In genomic region chr1:46991083-46991923, GRCh38 we compare ENCODE assay signal across 10 cellular contexts. TPM values are rescaled to one million over a fixed set of nuclear protein-coding genes. Genes with fewer than 3 reads are reported as not detected.
DNase-seq lines count a peak whose midpoint lies in the region; ATAC-seq and TF ChIP-seq lines count a peak whose summit lies in the region.
"Had no signal": no experiment of that assay in that cellular context is flagged by ENCODE, and none has a peak within 500 bp of the region (broad histone marks: within the 10 kb centered on the region; RNA-seq: fewer than 3 reads in every experiment).

No MANE protein-coding gene starts in this region.

- peaks cover 0 to 17% (median 3%) of the 10 kb centered on the region in 12 donors for H3K9me3 ChIP-seq in heart left ventricle
- no peaks in the 10 kb centered on the region for H3K9me3 ChIP-seq in right cardiac atrium (ENCODE audit: control insufficient read depth, low read length)
- H3K9me3 ChIP-seq in PC-9 (ENCODE audit: insufficient read depth, low read depth), result no peaks in the 10 kb centered on the region
- no peaks in the 10 kb centered on the region for H3K9me3 ChIP-seq in hepatocyte (ENCODE audit: low read depth)
- no peaks in the 10 kb centered on the region for H3K9me3 ChIP-seq in upper lobe of right lung
- H3K9me3 ChIP-seq in gastroesophageal sphincter, result peaks cover 0 to 17% (median 0%) of the 10 kb centered on the region in 3 donors
- H3K9me3 ChIP-seq: BLaER1 had no signal

- H3K27me3 ChIP-seq in heart left ventricle (no peaks in the 10 kb centered on the region), right cardiac atrium (ENCODE audit: control insufficient read depth, insufficient read depth) (no peaks in the 10 kb centered on the region), PC-9 (ENCODE audit: insufficient read depth, low read depth) (no peaks in the 10 kb centered on the region; the same call in 1 of the 2 replicates), hepatocyte (peaks cover 4% of the 10 kb centered on the region), upper lobe of right lung (no peaks in the 10 kb centered on the region), gastroesophageal sphincter (peaks cover 4% of the 10 kb centered on the region)
- H3K27me3 ChIP-seq: BLaER1 had no signal

- BruUV-seq in PC-9 (replicated peaks; lab: Mats Ljungman, UMichigan), result no TSS peak

- H3K4me1 ChIP-seq in heart left ventricle (no peaks in the 10 kb centered on the region), right cardiac atrium (ENCODE audit: control insufficient read depth, insufficient read depth, low read length) (no peaks in the 10 kb centered on the region), PC-9 (replicated peaks; ENCODE audit: insufficient read depth) (no peaks in the 10 kb centered on the region), hepatocyte (ENCODE audit: insufficient read depth) (no peaks in the 10 kb centered on the region), upper lobe of right lung (no peaks in the 10 kb centered on the region), gastroesophageal sphincter (no peaks in the 10 kb centered on the region)
- H3K4me1 ChIP-seq: BLaER1 had no signal

- H3K79me2 ChIP-seq in PC-9 (ENCODE audit: low read depth) (no peaks in the 10 kb centered on the region), hepatocyte (no peaks in the 10 kb centered on the region)

- intact Hi-C loops in heart left ventricle (cut with DNase I) (loop anchor here in 7 of 10 donors (2.0 to 10.0 kb wide), 3 partner anchors 244 to 247 kb away; no protein-coding TSS in a partner anchor), right cardiac atrium (cut with DNase I) (loop anchor here in 2 of 4 donors (10.0 kb wide), 1 partner anchor 247 kb away; no protein-coding TSS in a partner anchor), PC-9 (cut with micrococcal nuclease; ENCODE audit: unreplicated experiment) (loop anchor here (1.0 to 10.0 kb wide), 2 partner anchors 244 to 547 kb away; no protein-coding TSS in a partner anchor), upper lobe of right lung (cut with DNase I) (no loop called here)

- H3K4me3 ChIP-seq in heart left ventricle (no peak overlapping the region), right cardiac atrium (ENCODE audit: low read length) (no peak overlapping the region), PC-9 (no peak overlapping the region), hepatocyte (no peak overlapping the region), upper lobe of right lung (no peak overlapping the region), gastroesophageal sphincter (no peak overlapping the region)
- H3K4me3 ChIP-seq: BLaER1 had no signal

- no peaks in the 10 kb centered on the region for H3F3A ChIP-seq in PC-9 (ENCODE audit: insufficient read depth, low read depth)

- peak in 9 of 12 donors; percentile 12 to 39 (median 24) for TF ChIP-seq CTCF in heart left ventricle (IDR thresholded peaks at IDR 0.05)
- peak; percentile 48 for TF ChIP-seq CTCF in PC-9 (conservative IDR thresholded peaks at IDR 0.05)
- TF ChIP-seq CTCF in hepatocyte (IDR thresholded peaks at IDR 0.05; ENCODE audit: poor library complexity), result peak; percentile 53
- peak; percentile 33 for TF ChIP-seq CTCF in upper lobe of right lung (IDR thresholded peaks at IDR 0.05)
- TF ChIP-seq CTCF in gastroesophageal sphincter (IDR thresholded peaks at IDR 0.05), result no peak

- DNase-seq in heart left ventricle, result no peak
- DNase-seq in right cardiac atrium, result no peak
- DNase-seq in PC-9, result no peak
- DNase-seq in hepatocyte (ENCODE audit: low spot score), result peak; percentile 38
- no peak for DNase-seq in upper lobe of right lung
- DNase-seq in activated T-cell treated with anti-CD3 and anti-CD28 coated beads for 4 hours, result no peak
- DNase-seq: immature natural killer cell had no signal

- 37 to 53% (median 46%) methylated on average over 13 of the region's 13 CpGs for WGBS in heart left ventricle, 4 donors
- WGBS in right cardiac atrium, result 45% methylated on average over 13 of the region's 13 CpGs
- WGBS in hepatocyte (ENCODE audit: low lambda C conversion rate, missing lambda C conversion rate), result 18% methylated on average over 13 of the region's 13 CpGs
- 24 to 26% methylated on average over 5 to 9 of the region's 13 CpGs for WGBS in gastroesophageal sphincter (ENCODE audit: low coverage in 1 of 2), 2 donors

- no peak overlapping the region for H3K4me2 ChIP-seq in PC-9
- H3K4me2 ChIP-seq in hepatocyte, result no peak overlapping the region
- H3K4me2 ChIP-seq: BLaER1 had no signal

- H2AFZ ChIP-seq in PC-9, result no peak overlapping the region
- H2AFZ ChIP-seq in hepatocyte, result no peak overlapping the region

- H4K20me1 ChIP-seq in PC-9 (ENCODE audit: insufficient read depth), result no peaks in the 10 kb centered on the region
- H4K20me1 ChIP-seq in hepatocyte (ENCODE audit: insufficient read depth, poor library complexity, severe bottlenecking), result no peaks in the 10 kb centered on the region
- H4K20me1 ChIP-seq: BLaER1 had no signal

- no peaks in the 10 kb centered on the region for H3K36me3 ChIP-seq in heart left ventricle
- H3K36me3 ChIP-seq in PC-9 (ENCODE audit: low read depth), result no peaks in the 10 kb centered on the region
- no peaks in the 10 kb centered on the region for H3K36me3 ChIP-seq in hepatocyte (replicated peaks; ENCODE audit: insufficient read depth, low read depth)
- H3K36me3 ChIP-seq in upper lobe of right lung, result no peaks in the 10 kb centered on the region
- H3K36me3 ChIP-seq in gastroesophageal sphincter, result no peaks in the 10 kb centered on the region
- H3K36me3 ChIP-seq: BLaER1 had no signal

- CTCF ChIA-PET in PC-9 (lab: Charles Lee), result no interaction called here

- no peak for TF ChIP-seq POLR2A in heart left ventricle (IDR thresholded peaks at IDR 0.05)
- no peak for TF ChIP-seq POLR2A in gastroesophageal sphincter (IDR thresholded peaks at IDR 0.05)

- POLR2A ChIA-PET in PC-9 (lab: Charles Lee; ENCODE audit: unreplicated experiment), result no interaction called here

- TF ChIP-seq EP300 in gastroesophageal sphincter (IDR thresholded peaks at IDR 0.05), result no peak

- H3K27ac ChIP-seq in heart left ventricle (no peak overlapping the region), right cardiac atrium (ENCODE audit: low read length) (no peak overlapping the region), PC-9 (no peak overlapping the region), hepatocyte (no peak overlapping the region), upper lobe of right lung (no peak overlapping the region), gastroesophageal sphincter (no peak overlapping the region)
- H3K27ac ChIP-seq: BLaER1 had no signal

- H3K9me2 ChIP-seq in PC-9 (ENCODE audit: insufficient read depth) (0 out of 2 replicates have a peak, but pooled peaks cover 1% of the 10 kb centered on the region), hepatocyte (replicated peaks; ENCODE audit: insufficient read depth) (no peaks in the 10 kb centered on the region)

- ATAC-seq in heart left ventricle (no peak), right cardiac atrium (no peak), upper lobe of right lung (peak; percentile 69), gastroesophageal sphincter (no peak), GM18907 (IDR thresholded peaks at IDR 0.05; ENCODE audit: unreplicated experiment) (no peak)

RNA-seq across cellular contexts. Expression of gene CYP4X1, which starts 32.2 kb away (rescaled TPM):
- total RNA-seq in heart left ventricle (1 to 10 TPM in 5 of 9 donors, under 1 TPM in 4; 0.81 to 4.2 (median 1.6) TPM), right cardiac atrium (1 to 10 TPM; 3.2 to 8.7 (median 4.3) TPM), PC-9 (2021) (not detected in 2 replicates), hepatocyte (0.97 and 1.7 TPM in 2 replicates), upper lobe of right lung (6.8 TPM), gastroesophageal sphincter (1 to 10 TPM; 3.1 to 8.4 (median 4.5) TPM)
- polyA plus RNA-seq in heart left ventricle (1 to 10 TPM; 1.3 to 2.2 TPM), right cardiac atrium (4.1 TPM), hepatocyte (1.1 and 1.8 TPM in 2 replicates)
- polyA plus RNA-seq: immature natural killer cell had no signal

RNA-seq across cellular contexts. Expression of gene CYP4A11, which starts 50.0 kb away (rescaled TPM):
- total RNA-seq in heart left ventricle, result under 1 TPM in 1 of 9 donors, not detected in 8; 0.18 TPM
- under 1 TPM in 1 of 2 donors, not detected in 1; 0.06 TPM for polyA plus RNA-seq in heart left ventricle
- total RNA-seq in right cardiac atrium, result under 1 TPM in 1 of 4 donors, not detected in 3; 0.57 TPM
- polyA plus RNA-seq in right cardiac atrium, result not detected
- not detected in 2 replicates for total RNA-seq in PC-9 (2021)
- total RNA-seq in hepatocyte, result 14.1 and 20.8 TPM in 2 replicates
- polyA plus RNA-seq in hepatocyte, result 26.5 and 62.4 TPM in 2 replicates
- total RNA-seq in upper lobe of right lung, result not detected
- total RNA-seq in gastroesophageal sphincter, result not detected
- polyA plus RNA-seq: immature natural killer cell had no signal

Comparison
In these comparisons a context has a peak if more than half of its experiments do, and no peak if none do; other contexts are left out.
1. CTCF ChIP-seq: peak in heart left ventricle (9 of 12), PC-9 (single experiment), hepatocyte (single experiment) and upper lobe of right lung (single experiment); none in gastroesophageal sphincter (0 of 4).